1 cellular context compared by ENCODE assay signal in the genomic region with DNA sequence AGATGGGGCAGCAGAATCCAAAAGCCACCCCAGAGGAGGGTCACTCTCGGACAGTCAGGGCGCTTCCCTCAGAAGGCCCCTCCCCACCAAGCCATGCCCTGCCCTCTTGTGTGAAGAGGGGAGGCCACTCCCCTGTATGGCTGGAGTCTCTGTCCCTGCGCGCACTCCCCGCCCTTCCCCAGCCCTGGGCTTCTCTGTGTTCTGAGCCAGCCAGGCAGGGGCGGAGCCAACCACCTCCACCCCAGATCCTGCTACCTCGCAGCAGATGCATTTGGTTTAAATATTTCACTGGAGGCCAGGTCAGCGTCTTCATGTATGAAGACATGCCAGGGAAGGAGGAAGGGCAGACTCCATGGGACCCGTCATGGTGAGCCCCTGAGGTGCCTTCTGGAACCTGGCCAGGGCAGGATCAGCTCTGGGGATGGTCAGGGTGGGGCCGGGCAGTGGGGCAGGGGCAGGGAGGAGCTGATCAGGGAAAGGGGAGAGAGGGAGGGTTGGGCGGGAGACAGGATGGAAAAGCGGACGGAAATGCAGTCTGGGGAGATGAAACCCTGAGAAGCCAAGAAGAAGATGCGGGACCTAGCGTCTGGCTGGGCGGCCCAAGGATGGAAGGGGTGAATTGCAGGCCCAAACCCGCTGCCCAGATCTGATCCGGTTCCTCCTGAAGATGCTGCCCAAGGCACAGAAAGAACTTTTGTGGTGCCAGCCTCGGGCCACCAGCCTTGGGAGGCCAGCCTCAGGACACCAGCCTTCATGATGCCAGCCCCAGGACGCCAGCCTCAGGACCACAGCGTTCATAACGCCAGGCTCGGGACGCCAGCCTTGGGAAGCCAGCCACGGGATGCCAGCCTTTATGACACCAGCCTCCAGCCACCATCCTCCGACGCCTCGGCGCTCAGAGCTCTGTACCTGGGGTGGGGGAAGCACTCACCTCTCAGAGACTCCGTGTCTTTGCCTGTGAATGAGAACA.
TF ChIP-seq lines count a peak whose summit lies in the region.

No MANE protein-coding gene starts in this region.

TF ChIP-seq in SK-N-SH treated with all-trans-retinoic acid at 6 μM for 48 hours, 23 proteins besides CTCF, POLR2A, EP300 and RAD21 (continued from another document):
- TF ChIP-seq ZNF565 (CRISPR knock-in tag; conservative IDR thresholded peaks at IDR 0.05; ENCODE audit: low read depth) (no peak), TSHZ2 (CRISPR knock-in tag; IDR thresholded peaks at IDR 0.05) (no peak), PPARA (CRISPR knock-in tag; IDR thresholded peaks at IDR 0.05; ENCODE audit: borderline replicate concordance) (no peak)
